ENCODE assay signal across 13 cellular contexts in the genomic region with DNA sequence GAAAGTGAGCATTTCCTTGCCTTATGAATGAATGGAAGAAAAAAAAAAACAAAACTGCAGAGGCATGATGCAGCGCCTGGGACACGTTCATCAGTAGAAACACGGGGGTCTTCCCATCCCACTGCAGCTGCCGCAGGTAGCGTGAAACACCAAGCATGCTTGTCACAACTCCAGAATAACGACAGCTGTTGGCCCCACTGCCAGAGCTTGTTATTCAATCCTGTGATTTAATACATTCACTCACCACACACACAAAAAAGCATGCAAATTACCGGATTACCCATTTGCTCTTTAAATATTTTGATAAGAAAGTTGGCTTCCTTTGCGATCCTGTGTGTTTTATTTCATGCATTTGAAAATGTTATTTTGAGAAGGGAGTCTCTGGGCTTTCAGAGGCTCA. TPM values are rescaled to one million over a fixed set of nuclear protein-coding genes. Genes with fewer than 3 reads are reported as not detected.
A peak's percentile ranks its signal among the peaks of the same experiment; 100 is the strongest.
DNase-seq lines count a peak whose midpoint lies in the region; ATAC-seq and TF ChIP-seq lines count a peak whose summit lies in the region.
"Had no signal": no experiment of that assay in that cellular context is flagged by ENCODE, and none has a peak within 500 bp of the region (broad histone marks: within the 10 kb centered on the region; RNA-seq: fewer than 3 reads in every experiment).

No MANE protein-coding gene starts in this region.

- TF ChIP-seq CTCF in KMS-11 (conservative IDR thresholded peaks at IDR 0.05; ENCODE audit: low read depth, low read length) (no peak), omental fat pad (IDR thresholded peaks at IDR 0.05) (no peak)

- H3K4me3 ChIP-seq in KMS-11 (IDR thresholded peaks at IDR 0.05; ENCODE audit: insufficient read depth, low read depth, low read length): no peak overlapping the region
- no peak overlapping the region for H3K4me3 ChIP-seq in SJCRH30
- H3K4me3 ChIP-seq: gastrocnemius medialis, tibial artery had no signal

- H3K9ac ChIP-seq in KMS-11: no peak overlapping the region

- H3K4me1 ChIP-seq in KMS-11 (ENCODE audit: low read depth, poor library complexity, severe bottlenecking) (peaks cover 50% of the 10 kb centered on the region), SJCRH30 (peaks cover 34% of the 10 kb centered on the region)
- H3K4me1 ChIP-seq: gastrocnemius medialis had no signal

- H3K4me3 Mint-ChIP-seq in naive thymus-derived CD8-positive, alpha-beta T cell: peak overlapping the region in 6 of 10 donors; percentile 14 to 56 (median 33)
- H3K4me3 Mint-ChIP-seq: activated T-cell treated with anti-CD3 and anti-CD28 coated beads, Interleukin-2, amount 50 U/mL, for 4 hours; mesothelial cell of epicardium; T-cell had no signal

- intact Hi-C loops in posterior cingulate gyrus (cut with DNase I): no loop called here

- no peaks in the 10 kb centered on the region for H3K36me3 Mint-ChIP-seq in naive thymus-derived CD8-positive, alpha-beta T cell
- H3K36me3 Mint-ChIP-seq: mesothelial cell of epicardium, T-cell had no signal

- POLR2A ChIA-PET in naive thymus-derived CD8-positive, alpha-beta T cell (lab: Charles Lee): interaction anchor here (0.7 kb wide), 1 partner anchor 87 kb away, joined by 3 read pairs; no protein-coding TSS in a partner anchor

- no peaks in the 10 kb centered on the region for H3K9me3 Mint-ChIP-seq in naive thymus-derived CD8-positive, alpha-beta T cell
- H3K9me3 Mint-ChIP-seq: activated T-cell treated with anti-CD3 and anti-CD28 coated beads, Interleukin-2, amount 50 U/mL, for 4 hours; T-cell had no signal

- H3K36me3 ChIP-seq in KMS-11 (ENCODE audit: insufficient read depth): no peaks in the 10 kb centered on the region
- H3K36me3 ChIP-seq in SJCRH30: no peaks in the 10 kb centered on the region
- H3K36me3 ChIP-seq: gastrocnemius medialis, tibial artery had no signal

- 0 out of 2 replicates have a peak, but pooled peaks cover 3% of the 10 kb centered on the region for H3K9me3 ChIP-seq in SJCRH30 (replicated peaks)
- H3K9me3 ChIP-seq: gastrocnemius medialis, tibial artery had no signal

- H2AFZ ChIP-seq in KMS-11 (ENCODE audit: low read depth): no peak overlapping the region

- no peaks in the 10 kb centered on the region for H4K20me1 ChIP-seq in KMS-11 (ENCODE audit: insufficient read depth)

- no peaks in the 10 kb centered on the region for H3K79me2 ChIP-seq in KMS-11 (ENCODE audit: insufficient read depth, low read depth)

- peak overlapping the region in 9 of 10 donors; percentile 29 to 90 (median 56) for H3K27ac Mint-ChIP-seq in naive thymus-derived CD8-positive, alpha-beta T cell
- H3K27ac Mint-ChIP-seq: mesothelial cell of epicardium, T-cell had no signal

- H3K4me1 Mint-ChIP-seq in naive thymus-derived CD8-positive, alpha-beta T cell: peaks cover 11 to 30% (median 27%) of the 10 kb centered on the region in 4 donors
- H3K4me1 Mint-ChIP-seq: mesothelial cell of epicardium had no signal

- H3K4me2 ChIP-seq in KMS-11: peak overlapping the region; percentile 76; the same call in 1 of the 2 replicates

- DNase-seq in COR-L47 (lab: John Stamatoyannopoulos, UW) (peak; percentile 31), SJCRH30 (peak; percentile 96 to 98), posterior cingulate gyrus (no peak), omental fat pad (ENCODE audit: low spot score) (no peak)
- no peak for DNase-seq in naive thymus-derived CD8-positive, alpha-beta T cell
- DNase-seq: activated T-cell treated with anti-CD3 and anti-CD28 coated beads, Interleukin-2, amount 50 U/mL, for 4 hours; gastrocnemius medialis; NCI-H446; T-cell; tibial artery had no signal

- no peaks in the 10 kb centered on the region for H3K27me3 Mint-ChIP-seq in naive thymus-derived CD8-positive, alpha-beta T cell
- H3K27me3 Mint-ChIP-seq: T-cell had no signal

- H3K27me3 ChIP-seq in KMS-11 (ENCODE audit: insufficient read depth, low read depth) (no peaks in the 10 kb centered on the region), SJCRH30 (peaks cover 3% of the 10 kb centered on the region; the same call in 1 of the 2 replicates)

- H3K27ac ChIP-seq in KMS-11 (peak overlapping the region; percentile 91; the same call in 1 of the 2 replicates), SJCRH30 (peak overlapping the region; percentile 88)
- H3K27ac ChIP-seq: gastrocnemius medialis, tibial artery had no signal

- no peak for ATAC-seq in naive thymus-derived CD8-positive, alpha-beta T cell
- no peak for ATAC-seq in omental fat pad (ENCODE audit: low FRiP score)
- no peak for ATAC-seq in HG03439 (IDR thresholded peaks at IDR 0.05; ENCODE audit: unreplicated experiment)
- ATAC-seq: activated T-cell treated with anti-CD3 and anti-CD28 coated beads, Interleukin-2, amount 50 U/mL, for 4 hours; gastrocnemius medialis; T-cell had no signal

RNA-seq across cellular contexts. Expression of a gene that starts 48.5 kb away (rescaled TPM):
- total RNA-seq in SJCRH30 (2014; rRNA removed; shearing (Covaris generic)): 18.1 and 19.3 TPM in 2 replicates
- 10 to 100 TPM; 18.7 to 21.4 TPM for total RNA-seq in naive thymus-derived CD8-positive, alpha-beta T cell
- 10 to 100 TPM in 1 of 3 donors, 1 to 10 TPM in 2; 4.6 to 13.7 (median 8.5) TPM for polyA plus RNA-seq in naive thymus-derived CD8-positive, alpha-beta T cell
- total RNA-seq in omental fat pad: 10 to 100 TPM; 26.3 to 54.8 (median 36.9) TPM

Comparison
In these comparisons a context has a peak if more than half of its experiments do, and no peak if none do; other contexts are left out.
1. DNase-seq: peak in COR-L47 (single experiment) and SJCRH30 (2 of 2); none in naive thymus-derived CD8-positive, alpha-beta T cell (0 of 10), posterior cingulate gyrus (0 of 10) and omental fat pad (single experiment).